In genomic region chr17:42517516-42517915, GRCh38 we compare ENCODE assay signal across 1 cellular context.
TF ChIP-seq lines count a peak whose summit lies in the region.

No MANE protein-coding gene starts in this region.

TF ChIP-seq in HepG2, 621 proteins besides CTCF, POLR2A, EP300 and RAD21 (continued from another document and continues in another):
- 0 out of 2 replicates have a peak, but pooled peaks have one; percentile 41 for TF ChIP-seq ZNF609 (CRISPR knock-in tag; IDR thresholded peaks at IDR 0.05; ENCODE audit: borderline replicate concordance)
- TF ChIP-seq THAP11 (CRISPR knock-in tag; IDR thresholded peaks at IDR 0.05), result peak; percentile 46; the same call in 1 of the 2 replicates
- TF ChIP-seq ZNF430 (CRISPR knock-in tag; IDR thresholded peaks at IDR 0.05), result no peak
- no peak for TF ChIP-seq ZNF232 (CRISPR knock-in tag; IDR thresholded peaks at IDR 0.05; ENCODE audit: borderline replicate concordance)
- no peak for TF ChIP-seq CREM (IDR thresholded peaks at IDR 0.05)
- no peak for TF ChIP-seq CREM (CRISPR knock-in tag; IDR thresholded peaks at IDR 0.05)
- peak; percentile 31; the same call in 1 of the 2 replicates for TF ChIP-seq DR1 (CRISPR knock-in tag; IDR thresholded peaks at IDR 0.05)
- peak; percentile 53; the same call in 1 of the 2 replicates for TF ChIP-seq ZBTB33 (CRISPR knock-in tag; IDR thresholded peaks at IDR 0.05)
- TF ChIP-seq REST (IDR thresholded peaks at IDR 0.05; ENCODE audit: borderline replicate concordance in 1 of 2, low read depth in 1 of 2, low read length in 2 of 2), result no peak
- TF ChIP-seq ZSCAN30 (CRISPR knock-in tag; IDR thresholded peaks at IDR 0.05), result no peak
- TF ChIP-seq WIZ (CRISPR knock-in tag; IDR thresholded peaks at IDR 0.05), result no peak
- TF ChIP-seq MYPOP (CRISPR knock-in tag; IDR thresholded peaks at IDR 0.05), result peak; percentile 32; the same call in 1 of the 2 replicates
- TF ChIP-seq MLLT10 (CRISPR knock-in tag; IDR thresholded peaks at IDR 0.05), result no peak
- no peak for TF ChIP-seq ZMYM4 (CRISPR knock-in tag; IDR thresholded peaks at IDR 0.05)
- TF ChIP-seq ZNF326 (CRISPR knock-in tag; IDR thresholded peaks at IDR 0.05; ENCODE audit: borderline replicate concordance), result no peak
- TF ChIP-seq KLF15 (CRISPR knock-in tag; IDR thresholded peaks at IDR 0.05; ENCODE audit: borderline replicate concordance), result no peak
- no peak for TF ChIP-seq IKZF4 (CRISPR knock-in tag; IDR thresholded peaks at IDR 0.05; ENCODE audit: borderline replicate concordance, low read depth, not compliant biosample characterization)
- TF ChIP-seq GLI4 (CRISPR knock-in tag; IDR thresholded peaks at IDR 0.05; ENCODE audit: borderline replicate concordance), result no peak
- TF ChIP-seq TCF7 (IDR thresholded peaks at IDR 0.05; ENCODE audit: low read depth), result no peak
- TF ChIP-seq ZNF431 (CRISPR knock-in tag; IDR thresholded peaks at IDR 0.05; ENCODE audit: borderline replicate concordance, low read depth), result no peak
- TF ChIP-seq ZNF556 (CRISPR knock-in tag; IDR thresholded peaks at IDR 0.05; ENCODE audit: borderline replicate concordance), result no peak; the same call in 1 of the 2 replicates
- TF ChIP-seq U2AF1 (optimal IDR thresholded peaks at IDR 0.05; ENCODE audit: low read depth, low read length), result no peak
- 0 out of 2 replicates have a peak, but pooled peaks have one; percentile 42 for TF ChIP-seq ZBTB25 (CRISPR knock-in tag; IDR thresholded peaks at IDR 0.05)
- TF ChIP-seq ZNF782 (CRISPR knock-in tag; IDR thresholded peaks at IDR 0.05; ENCODE audit: borderline replicate concordance), result no peak
- TF ChIP-seq IKZF5 (CRISPR knock-in tag; IDR thresholded peaks at IDR 0.05), result peak; percentile 66; the same call in 1 of the 2 replicates
- TF ChIP-seq ZMYM2 (CRISPR knock-in tag; IDR thresholded peaks at IDR 0.05), result no peak
- no peak for TF ChIP-seq ZNF282 (IDR thresholded peaks at IDR 0.05; ENCODE audit: partially characterized antibody)
- TF ChIP-seq SSRP1 (CRISPR knock-in tag; IDR thresholded peaks at IDR 0.05), result 0 out of 2 replicates have a peak, but pooled peaks have one; percentile 64
- TF ChIP-seq ZNF784 (CRISPR knock-in tag; IDR thresholded peaks at IDR 0.05; ENCODE audit: borderline replicate concordance), result no peak
- peak; percentile 63; the same call in 1 of the 2 replicates for TF ChIP-seq ATF2 (CRISPR knock-in tag; IDR thresholded peaks at IDR 0.05)
- 0 out of 2 replicates have a peak, but pooled peaks have one; percentile 44 for TF ChIP-seq ZNF768 (CRISPR knock-in tag; IDR thresholded peaks at IDR 0.05)
- TF ChIP-seq HNRNPH1 (optimal IDR thresholded peaks at IDR 0.05; ENCODE audit: low read depth, low read length), result no peak
- no peak for TF ChIP-seq RBM39 (IDR thresholded peaks at IDR 0.05; ENCODE audit: low read depth, low read length, poor library complexity, severe bottlenecking)
- no peak for TF ChIP-seq ZHX1 (CRISPR knock-in tag; IDR thresholded peaks at IDR 0.05; ENCODE audit: low read depth)
- TF ChIP-seq KDM3A (CRISPR knock-in tag; IDR thresholded peaks at IDR 0.05; ENCODE audit: low read depth), result peak; percentile 92
- TF ChIP-seq NR2F2 (IDR thresholded peaks at IDR 0.05; ENCODE audit: borderline replicate concordance, low read depth), result no peak
- TF ChIP-seq MLX (CRISPR knock-in tag; IDR thresholded peaks at IDR 0.05), result no peak
